In genomic region chr3:100260685-100261480, GRCh38 we compare ENCODE assay signal across 1 cellular context.
TF ChIP-seq lines count a peak whose summit lies in the region.

Gene TBC1D23, plus strand, starts transcription at chr3:100260992. Its CDS starts 27 bp downstream, at chr3:100261019.

TF ChIP-seq in IMR-90, 13 proteins besides CTCF, POLR2A, EP300 and RAD21 (continued from another document):
- TF ChIP-seq RCOR1 (IDR thresholded peaks at IDR 0.05; ENCODE audit: insufficient replicate concordance, low read length) = peak; percentile 50
- TF ChIP-seq ELK1 (IDR thresholded peaks at IDR 0.05; ENCODE audit: borderline replicate concordance, low read depth, low read length) = no peak
- peak; percentile 29; the same call in 1 of the 2 replicates for TF ChIP-seq NFE2L2 (IDR thresholded peaks at IDR 0.05; ENCODE audit: low read depth, low read length)
